Comparison of ENCODE assay signal across 25 cellular contexts in the genomic region with DNA sequence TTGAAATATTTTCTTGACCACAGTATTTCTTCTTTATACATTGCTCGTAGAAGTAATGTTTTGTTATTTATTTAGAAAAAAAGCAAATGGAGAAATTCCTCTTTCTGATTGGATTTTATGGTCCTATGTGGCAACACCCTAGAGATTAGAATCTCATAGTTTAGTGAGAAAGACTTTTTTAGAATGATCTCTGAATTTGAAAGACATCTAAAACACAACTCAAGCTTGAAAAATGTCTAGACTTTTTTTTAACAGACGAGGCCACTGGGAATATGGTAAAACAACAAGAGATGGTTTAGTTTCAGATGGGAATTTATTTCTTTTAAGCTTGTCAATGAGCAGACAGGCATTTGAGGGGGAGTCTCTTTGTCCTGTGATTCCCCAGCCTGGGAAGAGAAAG.
"Had no signal": no experiment of that assay in that cellular context is flagged by ENCODE, and none has a peak within 500 bp of the region (broad histone marks: within the 10 kb centered on the region; RNA-seq: fewer than 3 reads in every experiment).

No MANE protein-coding gene starts in this region.

- H3K9me3 ChIP-seq: ascending aorta, SJSA1 had no signal

- H3K36me3 ChIP-seq: ascending aorta, SJSA1 had no signal

- ATAC-seq: activated CD4-positive, CD25-positive, alpha-beta regulatory T cell treated with anti-CD3 and anti-CD28 coated beads, Interleukin-2, amount 50 U/mL, for 24 hours; activated CD8-positive, alpha-beta memory T cell treated with anti-CD3 and anti-CD28 coated beads, Interleukin-2, amount 10 ng/mL, durations not matched to agents 7 days and 5 days; Panc1; SK-N-SH treated with all-trans-retinoic acid at 6 μM for 48 hours had no signal

- H3K27me3 ChIP-seq: ascending aorta, SJSA1 had no signal

- DNase-seq: activated CD4-positive, alpha-beta T cell treated with anti-CD3 and anti-CD28 coated beads for 48 hours; activated CD4-positive, alpha-beta T cell treated with anti-CD3 and anti-CD28 coated beads, Interleukin-2, amount 50 U/mL, for 4 hours; activated CD8-positive, alpha-beta memory T cell treated with anti-CD3 and anti-CD28 coated beads, Interleukin-2, amount 10 ng/mL, durations not matched to agents 7 days and 5 days; activated effector memory CD4-positive, alpha-beta T cell treated with Interleukin-2 at 50 U/mL for 16 hours; activated naive CD4-positive, alpha-beta T cell; activated T-cell treated with anti-CD3 and anti-CD28 coated beads, Interleukin-2, amount 50 U/mL, for 24 hours; amniotic stem cell; KG1; NCI-H1048; NCI-H1417; NCI-H2029; NCI-H2107; NCI-H2171 treated with DMSO at 0.1 percent for 48 hours; NCI-H226; NCI-H526; NCI-H82; OCI-M1; SHP77; SW 1271 had no signal

- H3K4me3 ChIP-seq: ascending aorta, SJSA1 had no signal

- H3K27ac ChIP-seq: ascending aorta, RWPE1, SJSA1 had no signal

- H3K4me1 ChIP-seq: ascending aorta, SJSA1 had no signal
